1 cellular context compared by ENCODE assay signal in genomic region chr11:576791-577610, GRCh38.
TF ChIP-seq lines count a peak whose summit lies in the region.

No MANE protein-coding gene starts in this region.

TF ChIP-seq in H1, 55 proteins besides CTCF, POLR2A, EP300 and RAD21:
- no peak for TF ChIP-seq JUN (IDR thresholded peaks at IDR 0.05; ENCODE audit: low read depth, low read length)
- TF ChIP-seq ASH2L (IDR thresholded peaks at IDR 0.05; ENCODE audit: low read length): peak; percentile 20
- no peak for TF ChIP-seq BRCA1 (IDR thresholded peaks at IDR 0.05; ENCODE audit: low read depth, low read length)
- no peak for TF ChIP-seq KDM5A (IDR thresholded peaks at IDR 0.05; ENCODE audit: low read length)
- 0 out of 4 replicates have a peak, but pooled peaks of 1 of the 2 experiments have one; percentile 19 for TF ChIP-seq SIN3A (conservative IDR thresholded peaks at IDR 0.05 in 1 of 2, IDR thresholded peaks at IDR 0.05 in 1 of 2; ENCODE audit: low read depth in 1 of 2, low read length in 2 of 2)
- TF ChIP-seq SAP30 (IDR thresholded peaks at IDR 0.05; ENCODE audit: insufficient read depth, insufficient replicate concordance, low read length): peak; percentile 49
- TF ChIP-seq RNF2 (IDR thresholded peaks at IDR 0.05; ENCODE audit: borderline replicate concordance, low read depth, low read length, missing control alignments, poor library complexity, severe bottlenecking): no peak
